In the genomic region with DNA sequence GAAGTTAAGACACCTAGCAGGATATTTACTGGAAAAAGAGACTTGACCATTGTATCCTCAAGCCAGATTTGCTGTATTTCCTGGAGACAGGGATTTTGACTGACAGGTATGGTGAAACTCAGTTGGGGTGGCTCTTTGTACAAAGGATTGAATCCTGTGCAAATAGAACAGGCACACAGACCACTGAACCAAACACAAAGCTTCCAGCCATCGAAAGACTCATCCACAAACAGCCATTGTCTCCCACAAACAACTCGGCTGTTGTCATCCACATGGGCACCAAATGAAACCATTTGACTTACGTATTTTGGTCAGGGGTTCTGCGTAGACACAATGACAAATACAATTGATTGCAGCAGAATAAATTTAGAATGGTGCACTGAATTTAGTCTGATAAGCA, we compare ENCODE assay signal across 17 cellular contexts. TPM values are rescaled to one million over a fixed set of nuclear protein-coding genes. Genes with fewer than 3 reads are reported as not detected.
DNase-seq lines count a peak whose midpoint lies in the region; ATAC-seq and TF ChIP-seq lines count a peak whose summit lies in the region.
"Had no signal": no experiment of that assay in that cellular context is flagged by ENCODE, and none has a peak within 500 bp of the region (broad histone marks: within the 10 kb centered on the region; RNA-seq: fewer than 3 reads in every experiment).

No MANE protein-coding gene starts in this region.

- no peaks in the 10 kb centered on the region for H3K9me3 ChIP-seq in body of pancreas

- no peak for TF ChIP-seq POLR2A in body of pancreas (IDR thresholded peaks at IDR 0.05)

- WGBS in body of pancreas, 2 donors, result 74 to 84% methylated on average over 4 of the region's 4 CpGs

- no peaks in the 10 kb centered on the region for H3K27me3 ChIP-seq in body of pancreas

- H3K4me3 ChIP-seq in body of pancreas, result no peak overlapping the region

- no peaks in the 10 kb centered on the region for H3K36me3 ChIP-seq in body of pancreas (replicated peaks in 1 of 2; ENCODE audit: insufficient read depth in 1 of 2, low read depth in 2 of 2)

- H3K27ac ChIP-seq in caudate nucleus (ENCODE audit: low read depth, low read length) (peak overlapping the region; percentile 42), body of pancreas (no peak overlapping the region)

- no peak for TF ChIP-seq CTCF in body of pancreas (IDR thresholded peaks at IDR 0.05)

- peak; percentile 15 to 25 for DNase-seq in NCI-H1930 (lab: John Stamatoyannopoulos, UW)
- DNase-seq in caudate nucleus (lab: John Stamatoyannopoulos, UW), result peak in 46 of 61 donors; percentile 2 to 80 (median 40)
- peak in 30 of 51 donors; percentile 8 to 79 (median 41) for DNase-seq in hypothalamus (lab: John Stamatoyannopoulos, UW)
- peak; percentile 99 for DNase-seq in pons (ENCODE audit: low spot score)
- no peak for DNase-seq in HK-2 (ENCODE audit: unreplicated experiment)
- no peak for DNase-seq in NCI-H510A (lab: John Stamatoyannopoulos, UW)
- DNase-seq in activated naive CD4-positive, alpha-beta T cell treated with anti-CD3 and anti-CD28 coated beads, Interleukin-2, amount 50 U/mL, for 16 hours, result no peak
- no peak for DNase-seq in body of pancreas
- DNase-seq: COR-L47; DMS153; EL; NCI-H1048; NCI-H146; NCI-H526 treated with DMSO at 0.1 percent for 48 hours; NK-92 treated with Interleukin-12 subunit alpha and Interleukin-12 subunit beta, amount 100 ng/mL, for 24 hours; SHP77 treated with DMSO at 0.1 percent for 48 hours had no signal

- no peaks in the 10 kb centered on the region for H3K4me1 ChIP-seq in body of pancreas

- intact Hi-C loops in body of pancreas (cut with DNase I), result no loop called here

- no peak for ATAC-seq in body of pancreas

RNA-seq across cellular contexts. Expression of a gene that starts 15.9 kb away (rescaled TPM):
- total RNA-seq in body of pancreas, result 10 to 100 TPM in 1 of 2 donors, 1 to 10 TPM in 1; 7.8 to 11.5 TPM
- total RNA-seq: OCI-LY7 had no signal

Comparison
In these comparisons a context has a peak if more than half of its experiments do, and no peak if none do; other contexts are left out.
1. DNase-seq: peak in NCI-H1930 (2 of 2), caudate nucleus (46 of 61), hypothalamus (30 of 51) and pons (single experiment); none in HK-2 (single experiment), NCI-H510A (single experiment), activated naive CD4-positive, alpha-beta T cell treated with anti-CD3 and anti-CD28 coated beads, Interleukin-2, amount 50 U/mL, for 16 hours (single experiment) and body of pancreas (0 of 4).